In the genomic region with DNA sequence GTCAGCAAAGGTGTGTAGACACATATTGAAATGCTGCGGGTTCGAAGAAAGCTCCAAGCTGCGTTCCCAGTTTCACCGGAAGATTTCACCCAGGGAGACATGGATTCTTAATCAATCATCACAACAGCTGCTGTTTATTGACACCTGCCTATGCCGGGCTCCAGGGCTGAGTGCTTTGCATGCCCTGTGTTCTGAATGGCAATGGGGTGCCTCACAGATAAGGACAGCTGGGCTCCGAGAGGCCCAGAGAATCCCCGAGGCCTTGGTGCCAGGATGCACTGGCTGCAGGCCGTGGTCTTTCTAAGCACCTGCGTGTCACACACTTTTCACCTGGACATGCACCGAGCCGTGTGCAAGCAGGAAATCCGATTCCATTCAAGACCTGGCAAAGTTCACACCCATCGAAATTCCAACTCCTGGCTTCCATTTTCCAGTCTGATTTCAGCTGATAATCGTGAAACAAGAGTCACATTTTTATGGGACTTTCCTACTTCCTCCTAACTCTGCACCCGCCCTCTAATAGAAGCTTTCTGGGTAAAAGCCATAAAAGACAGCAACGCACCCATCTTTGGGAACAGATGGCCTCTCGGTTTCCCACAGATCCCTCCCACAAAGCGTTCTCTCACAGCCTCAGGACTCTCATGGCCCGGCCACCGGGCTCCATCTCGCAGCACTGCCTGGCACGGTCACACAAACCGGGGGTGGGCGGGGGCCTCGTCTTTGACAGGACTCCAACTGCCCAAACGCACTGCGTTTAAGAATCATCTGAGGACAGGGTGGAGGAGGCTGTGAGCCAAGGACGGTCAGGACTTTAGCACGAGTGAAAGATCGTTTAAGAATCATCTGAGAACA, we compare ENCODE assay signal across 21 cellular contexts.
DNase-seq lines count a peak whose midpoint lies in the region; ATAC-seq, FAIRE-seq and TF ChIP-seq lines count a peak whose summit lies in the region.
"Had no signal": no experiment of that assay in that cellular context is flagged by ENCODE, and none has a peak within 500 bp of the region (broad histone marks: within the 10 kb centered on the region; RNA-seq: fewer than 3 reads in every experiment).

No MANE protein-coding gene starts in this region.

- TF ChIP-seq CTCF in H1 (IDR thresholded peaks at IDR 0.05; ENCODE audit: control extremely low read depth in 1 of 3, insufficient read depth in 1 of 3, low read depth in 1 of 3, low read length in 3 of 3) = no peak

- H2BK120ac ChIP-seq in H1 (replicated peaks; ENCODE audit: low read depth, low read length) = no peak overlapping the region

- no peak overlapping the region for H4K5ac ChIP-seq in H1 (ENCODE audit: insufficient read length, low read depth, low read length)

- peak overlapping the region; percentile 48 for H4K91ac ChIP-seq in H1 (replicated peaks; ENCODE audit: insufficient read length, low read length)

- no peak overlapping the region for H2AFZ ChIP-seq in H1 (ENCODE audit: low read length)

- no peak overlapping the region for H2BK5ac ChIP-seq in H1 (ENCODE audit: low read depth, low read length)

- WGBS in H1 (ENCODE audit: extremely low coverage in 1 of 2, insufficient coverage in 1 of 2, insufficient read length in 1 of 2, insufficient replicate concordance in 2 of 2, low coverage in 1 of 2, low lambda C conversion rate in 2 of 2, missing lambda C conversion rate in 1 of 2), 2 experiments = 92% methylated on average over 30 of the region's 30 CpGs; no CpG with 5 or more reads in 1 of the 2 experiments
- 35 to 75% (median 61%) methylated on average over 30 of the region's 30 CpGs for WGBS in small intestine, 3 donors

- no peak overlapping the region for H3K9ac ChIP-seq in H1 (replicated peaks in 1 of 4; ENCODE audit: extremely low read depth in 1 of 4, low read depth in 3 of 4, low read length in 3 of 4)

- H3K23me2 ChIP-seq in H1 (ENCODE audit: low read depth, low read length) = peaks cover 10% of the 10 kb centered on the region; the same call in 1 of the 2 replicates

- no peak overlapping the region for H3K23ac ChIP-seq in H1 (ENCODE audit: insufficient read length)

- H3K79me2 ChIP-seq in H1 (ENCODE audit: control insufficient read depth in 1 of 2, insufficient read depth in 2 of 2, low read length in 2 of 2) = no peaks in the 10 kb centered on the region

- CTCF ChIA-PET in H1 (lab: Charles Lee; ENCODE audit: partially characterized antibody) = interaction anchor here (1.2 to 1.4 kb wide), 2 partner anchors 37 to 38 kb away, joined by 3 read pairs; no protein-coding TSS in a partner anchor

- no peak overlapping the region for H3K14ac ChIP-seq in H1 (ENCODE audit: insufficient read length)

- no peak overlapping the region for H3K18ac ChIP-seq in H1 (ENCODE audit: extremely low read depth, low read length)

- DNase-seq in COLO668 (lab: John Stamatoyannopoulos, UW; ENCODE audit: unreplicated experiment) = peak; percentile 13
- no peak for DNase-seq in H1 (ENCODE audit: low read depth in 1 of 2, low spot score in 2 of 2)
- peak; percentile 9 for DNase-seq in medulla oblongata (ENCODE audit: extremely low spot score)
- peak; percentile 29 for DNase-seq in small intestine
- no peak for DNase-seq in NCI-H524 treated with DMSO at 0.1 percent for 48 hours (lab: John Stamatoyannopoulos, UW)
- no peak for DNase-seq in NCI-H1105 (lab: John Stamatoyannopoulos, UW)
- DNase-seq: CD4-positive, CD25-positive, alpha-beta regulatory T cell; DMS79; HFFc6; IMR-90; Karpas-422; MG63; NCI-H1092; NCI-H1694 treated with DMSO at 0.1 percent for 48 hours; NCI-H345; NK-92 treated with Interleukin-12 subunit alpha and Interleukin-12 subunit beta, amount 100 ng/mL, for 24 hours; SHP77 treated with DMSO at 0.1 percent for 48 hours had no signal

- TF ChIP-seq POLR2A in H1 (IDR thresholded peaks at IDR 0.05; ENCODE audit: control extremely low read depth in 1 of 2, low read depth in 2 of 2, low read length in 2 of 2) = no peak

- no peak overlapping the region for H2BK20ac ChIP-seq in H1 (ENCODE audit: low read length)

- no peak for ATAC-seq in HG03139 (IDR thresholded peaks at IDR 0.05; ENCODE audit: unreplicated experiment)

- H3K27ac ChIP-seq in H1 (ENCODE audit: low read depth, low read length) = no peak overlapping the region
- H3K27ac ChIP-seq in small intestine (ENCODE audit: low read depth in 1 of 2, low read length in 1 of 2) = no peak overlapping the region

- no peak overlapping the region for H3K4me3 ChIP-seq in H1 (ENCODE audit: extremely low read depth in 1 of 4, insufficient read depth in 2 of 4, low read depth in 3 of 4, low read length in 4 of 4)
- no peak overlapping the region for H3K4me3 ChIP-seq in small intestine (ENCODE audit: low read depth in 1 of 2, low read length in 2 of 2)
- H3K4me3 ChIP-seq: MG63 had no signal

- no peak for TF ChIP-seq EP300 in H1 (IDR thresholded peaks at IDR 0.05; ENCODE audit: borderline replicate concordance in 1 of 2, low read depth in 2 of 2, low read length in 2 of 2)

- no peak overlapping the region for H2BK12ac ChIP-seq in H1 (ENCODE audit: low read depth, low read length)

- H3K4ac ChIP-seq in H1 (replicated peaks; ENCODE audit: insufficient read length, low read depth, low read length) = no peak overlapping the region

- no peak overlapping the region for H2AK5ac ChIP-seq in H1 (ENCODE audit: low read depth, low read length)

- POLR2A ChIA-PET in H1 (lab: Charles Lee; ENCODE audit: partially characterized antibody) = no interaction called here

- no peak overlapping the region for H2BK15ac ChIP-seq in H1 (ENCODE audit: low read length)

- H3K36me3 ChIP-seq in H1 (ENCODE audit: control insufficient read depth in 2 of 4, insufficient read depth in 4 of 4, low read length in 3 of 4) (no peaks in the 10 kb centered on the region), small intestine (ENCODE audit: control insufficient read depth in 2 of 2, insufficient read depth in 2 of 2, low read length in 2 of 2) (no peaks in the 10 kb centered on the region)
- H3K36me3 ChIP-seq: MG63 had no signal

- no peaks in the 10 kb centered on the region for H3K79me1 ChIP-seq in H1 (ENCODE audit: low read depth, low read length)

- no peaks in the 10 kb centered on the region for H3K9me3 ChIP-seq in H1 (ENCODE audit: insufficient read depth in 2 of 2, low read depth in 1 of 2, low read length in 1 of 2)
- no peaks in the 10 kb centered on the region for H3K9me3 ChIP-seq in small intestine (ENCODE audit: control insufficient read depth, low read depth)
- H3K9me3 ChIP-seq: MG63 had no signal

- no peak overlapping the region for H4K8ac ChIP-seq in H1 (ENCODE audit: extremely low read depth, insufficient read depth, low read length)

- FAIRE-seq in H1 (lab: Jason Lieb, UNC) (no peak), small intestine (lab: Jason Lieb, UNC) (no peak)
- FAIRE-seq: D721Med, GM19239, H54 had no signal

- no peak overlapping the region for H3K4me2 ChIP-seq in H1 (ENCODE audit: insufficient read depth in 1 of 2, low read depth in 2 of 2, low read length in 2 of 2)

- peaks cover 0 to 3% of the 10 kb centered on the region in 2 experiments for H4K20me1 ChIP-seq in H1 (replicated peaks in 1 of 2; ENCODE audit: control insufficient read depth in 1 of 2, insufficient read depth in 2 of 2, low read length in 2 of 2)

- H3K56ac ChIP-seq in H1 (replicated peaks; ENCODE audit: insufficient read length, low read depth, low read length) = no peak overlapping the region

- no peaks in the 10 kb centered on the region for H3K27me3 ChIP-seq in H1 (replicated peaks in 1 of 4; ENCODE audit: control insufficient read depth in 3 of 4, extremely low read depth in 1 of 4, insufficient read depth in 3 of 4, low read length in 3 of 4)
- peaks cover 0 to 2% of the 10 kb centered on the region in 2 donors for H3K27me3 ChIP-seq in small intestine (ENCODE audit: control insufficient read depth in 2 of 2, insufficient read depth in 2 of 2, low read length in 2 of 2)
- H3K27me3 ChIP-seq: MG63 had no signal

- H3K4me1 ChIP-seq in H1 (replicated peaks in 1 of 4; ENCODE audit: control insufficient read depth in 3 of 4, insufficient read depth in 4 of 4, low read length in 3 of 4) = no peaks in the 10 kb centered on the region; a peak in 1 of 7 replicates
- no peaks in the 10 kb centered on the region for H3K4me1 ChIP-seq in small intestine (ENCODE audit: control insufficient read depth in 2 of 2, insufficient read depth in 1 of 2, low read depth in 1 of 2, low read length in 1 of 2)

- no peak for TF ChIP-seq RAD21 in H1 (IDR thresholded peaks at IDR 0.05 in 1 of 2, conservative IDR thresholded peaks at IDR 0.05 in 1 of 2; ENCODE audit: low read depth in 2 of 2, low read length in 2 of 2)

Comparison
In these comparisons a context has a peak if more than half of its experiments do, and no peak if none do; other contexts are left out.
1. DNase-seq: peak in COLO668 (single experiment), medulla oblongata (single experiment) and small intestine (single experiment); none in H1 (0 of 2), NCI-H524 treated with DMSO at 0.1 percent for 48 hours (single experiment) and NCI-H1105 (single experiment).